1 cellular context compared by ENCODE assay signal in genomic region chr1:154442006-154442740, GRCh38.
TF ChIP-seq lines count a peak whose summit lies in the region.

No MANE protein-coding gene starts in this region.

TF ChIP-seq in H1, 55 proteins besides CTCF, POLR2A, EP300 and RAD21:
- TF ChIP-seq CHD1 (IDR thresholded peaks at IDR 0.05; ENCODE audit: low read depth, low read length) (no peak), TBP (IDR thresholded peaks at IDR 0.05; ENCODE audit: low read depth, low read length) (no peak), BACH1 (IDR thresholded peaks at IDR 0.05; ENCODE audit: low read length) (peak; percentile 42; the same call in 1 of the 2 replicates), SIX5 (IDR thresholded peaks at IDR 0.05; ENCODE audit: low read depth, low read length) (no peak), RXRA (IDR thresholded peaks at IDR 0.05; ENCODE audit: insufficient read depth, low read depth, low read length) (no peak), SUZ12 (IDR thresholded peaks at IDR 0.05; ENCODE audit: low read length) (no peak), SRF (IDR thresholded peaks at IDR 0.05; ENCODE audit: low read depth, low read length) (no peak), HDAC2 (IDR thresholded peaks at IDR 0.05; ENCODE audit: borderline replicate concordance in 1 of 2, low read depth in 2 of 2, low read length in 2 of 2) (0 out of 4 replicates have a peak, but pooled peaks of 1 of the 2 experiments have one; percentile 47)
